8 cellular contexts compared by ENCODE assay signal in genomic region chr12:106137456-106138278, GRCh38. TPM values are rescaled to one million over a fixed set of nuclear protein-coding genes. Genes with fewer than 3 reads are reported as not detected.
DNase-seq lines count a peak whose midpoint lies in the region; ATAC-seq and TF ChIP-seq lines count a peak whose summit lies in the region.

No MANE protein-coding gene starts in this region.

- H3K27ac ChIP-seq in heart left ventricle: peak overlapping the region; percentile 95 to 100 (median 97)
- H3K27ac ChIP-seq in mesendoderm (ENCODE audit: low read depth, low read length): peak overlapping the region; percentile 99
- H3K27ac ChIP-seq in upper lobe of left lung: peak overlapping the region; percentile 83 to 88 (median 88)

- ATAC-seq in heart left ventricle: no peak
- no peak for ATAC-seq in Right ventricle myocardium inferior
- ATAC-seq in central memory CD8-positive, alpha-beta T cell (replicated peaks; ENCODE audit: extremely low read depth, poor library complexity, severe bottlenecking): no peak
- ATAC-seq in upper lobe of left lung (ENCODE audit: low FRiP score in 2 of 2): no peak

- peak in 2 of 5 donors; percentile 44 to 45 for DNase-seq in heart left ventricle
- no peak for DNase-seq in Right ventricle myocardium inferior (ENCODE audit: missing footprints)
- DNase-seq in central memory CD8-positive, alpha-beta T cell (ENCODE audit: low spot score in 2 of 2): no peak
- no peak for DNase-seq in mesendoderm
- DNase-seq in upper lobe of left lung: no peak
- DNase-seq in CD1c-positive myeloid dendritic cell (ENCODE audit: extremely low spot score): no peak
- no peak for DNase-seq in OCI-M1 (lab: John Stamatoyannopoulos, UW)
- DNase-seq in RKO (ENCODE audit: low spot score): no peak

- H3K79me1 ChIP-seq in mesendoderm (ENCODE audit: low read length): peaks cover 11% of the 10 kb centered on the region

- intact Hi-C loops in heart left ventricle (cut with DNase I): loop anchor here (2.0 to 10.0 kb wide), 23 partner anchors 45 to 717 kb away; no protein-coding TSS in a partner anchor
- intact Hi-C loops in Right ventricle myocardium inferior (cut with DNase I): loop anchor here (2.0 to 10.0 kb wide), 7 partner anchors 85 to 717 kb away; no protein-coding TSS in a partner anchor

- 6 to 11% (median 10%) methylated on average over 15 of the region's 15 CpGs for WGBS in heart left ventricle, 4 donors
- WGBS in mesendoderm (ENCODE audit: extremely low coverage, insufficient coverage, low lambda C conversion rate): no CpG with 5 or more reads among the region's 15 CpGs
- WGBS in upper lobe of left lung, 2 donors: 22 to 37% methylated on average over 13 to 15 of the region's 15 CpGs

- H3K23ac ChIP-seq in mesendoderm (ENCODE audit: low read length): no peak overlapping the region

- no peak for TF ChIP-seq EP300 in upper lobe of left lung (IDR thresholded peaks at IDR 0.05)

- peaks cover 3 to 65% (median 42%) of the 10 kb centered on the region in 12 donors for H3K4me1 ChIP-seq in heart left ventricle
- H3K4me1 ChIP-seq in mesendoderm (ENCODE audit: control insufficient read depth, low read depth, low read length): peaks cover 32% of the 10 kb centered on the region
- peaks cover 12 to 43% (median 26%) of the 10 kb centered on the region in 4 donors for H3K4me1 ChIP-seq in upper lobe of left lung

- no peaks in the 10 kb centered on the region for H3K9me3 Mint-ChIP-seq in central memory CD8-positive, alpha-beta T cell

- peaks cover 87% of the 10 kb centered on the region for H3K27me3 Mint-ChIP-seq in central memory CD8-positive, alpha-beta T cell

- no peak overlapping the region for H2BK15ac ChIP-seq in mesendoderm (replicated peaks; ENCODE audit: low read depth)

- no peak overlapping the region for H4K8ac ChIP-seq in mesendoderm (ENCODE audit: low read depth, low read length)

- H3K36me3 ChIP-seq in heart left ventricle (no peaks in the 10 kb centered on the region), mesendoderm (ENCODE audit: control insufficient read depth, insufficient read depth, low read length) (no peaks in the 10 kb centered on the region), upper lobe of left lung (no peaks in the 10 kb centered on the region)

- H3K9ac ChIP-seq in mesendoderm (ENCODE audit: low read length): peak overlapping the region; percentile 94

- peak overlapping the region; percentile 76 for H3K4me3 Mint-ChIP-seq in central memory CD8-positive, alpha-beta T cell

- H3K4me3 ChIP-seq in heart left ventricle (peak overlapping the region; percentile 73 to 96 (median 90)), mesendoderm (ENCODE audit: low read length) (peak overlapping the region; percentile 87), upper lobe of left lung (peak overlapping the region; percentile 50 to 73 (median 70))

- H3K56ac ChIP-seq in mesendoderm (ENCODE audit: low read length): peak overlapping the region; percentile 96

- peak overlapping the region; percentile 3 for H2BK5ac ChIP-seq in mesendoderm (ENCODE audit: low read length)

- no peak overlapping the region for H3K27ac Mint-ChIP-seq in central memory CD8-positive, alpha-beta T cell (ENCODE audit: low read depth)

- peaks cover 2% of the 10 kb centered on the region for H3K36me3 Mint-ChIP-seq in central memory CD8-positive, alpha-beta T cell (ENCODE audit: insufficient read depth)

- H4K5ac ChIP-seq in mesendoderm (ENCODE audit: low read length): no peak overlapping the region

- H3K18ac ChIP-seq in mesendoderm (ENCODE audit: low read length): peak overlapping the region; percentile 91

- H2BK120ac ChIP-seq in mesendoderm (ENCODE audit: low read depth, low read length): peak overlapping the region; percentile 85

- H3K4me1 Mint-ChIP-seq in central memory CD8-positive, alpha-beta T cell: peaks cover 5% of the 10 kb centered on the region

- H2AK5ac ChIP-seq in mesendoderm (ENCODE audit: low read length): no peak overlapping the region

- H3K27me3 ChIP-seq in heart left ventricle (peaks cover 0 to 37% (median 0%) of the 10 kb centered on the region in 9 donors), mesendoderm (ENCODE audit: insufficient read depth, low read length, poor library complexity) (no peaks in the 10 kb centered on the region), upper lobe of left lung (peaks cover 0 to 16% (median 8%) of the 10 kb centered on the region in 4 donors)

- peaks cover 70% of the 10 kb centered on the region for H3K79me2 ChIP-seq in mesendoderm (ENCODE audit: control insufficient read depth, insufficient read depth, low read length)

- H3K9me3 ChIP-seq in heart left ventricle (no peaks in the 10 kb centered on the region), upper lobe of left lung (no peaks in the 10 kb centered on the region)

- no peak for TF ChIP-seq POLR2A in heart left ventricle (IDR thresholded peaks at IDR 0.05)
- TF ChIP-seq POLR2A in upper lobe of left lung (IDR thresholded peaks at IDR 0.05): no peak

- H3K4me2 ChIP-seq in mesendoderm (ENCODE audit: low read length): peak overlapping the region; percentile 95

- TF ChIP-seq CTCF in heart left ventricle (IDR thresholded peaks at IDR 0.05) (no peak), upper lobe of left lung (IDR thresholded peaks at IDR 0.05) (no peak)

- H3K4ac ChIP-seq in mesendoderm (ENCODE audit: low read depth, low read length): peak overlapping the region; percentile 48

RNA-seq across cellular contexts. Expression of gene NUAK1, which starts 1.1 kb away (rescaled TPM):
- total RNA-seq in heart left ventricle (10 to 100 TPM; 34.7 to 50.7 (median 39.8) TPM), Right ventricle myocardium inferior (42.1 TPM), upper lobe of left lung (10 to 100 TPM in 4 of 6 donors, 1 to 10 TPM in 2; 7.1 to 28.7 (median 10.9) TPM)
- 10 to 100 TPM; 10.5 to 21.5 TPM for polyA plus RNA-seq in heart left ventricle
- 22.4 TPM for polyA plus RNA-seq in mesendoderm (2013, experiment 1 of 2)
- polyA plus RNA-seq in mesendoderm (2013, experiment 2 of 2): 22.1 TPM
